ENCODE assay signal across 1 cellular context in the genomic region with DNA sequence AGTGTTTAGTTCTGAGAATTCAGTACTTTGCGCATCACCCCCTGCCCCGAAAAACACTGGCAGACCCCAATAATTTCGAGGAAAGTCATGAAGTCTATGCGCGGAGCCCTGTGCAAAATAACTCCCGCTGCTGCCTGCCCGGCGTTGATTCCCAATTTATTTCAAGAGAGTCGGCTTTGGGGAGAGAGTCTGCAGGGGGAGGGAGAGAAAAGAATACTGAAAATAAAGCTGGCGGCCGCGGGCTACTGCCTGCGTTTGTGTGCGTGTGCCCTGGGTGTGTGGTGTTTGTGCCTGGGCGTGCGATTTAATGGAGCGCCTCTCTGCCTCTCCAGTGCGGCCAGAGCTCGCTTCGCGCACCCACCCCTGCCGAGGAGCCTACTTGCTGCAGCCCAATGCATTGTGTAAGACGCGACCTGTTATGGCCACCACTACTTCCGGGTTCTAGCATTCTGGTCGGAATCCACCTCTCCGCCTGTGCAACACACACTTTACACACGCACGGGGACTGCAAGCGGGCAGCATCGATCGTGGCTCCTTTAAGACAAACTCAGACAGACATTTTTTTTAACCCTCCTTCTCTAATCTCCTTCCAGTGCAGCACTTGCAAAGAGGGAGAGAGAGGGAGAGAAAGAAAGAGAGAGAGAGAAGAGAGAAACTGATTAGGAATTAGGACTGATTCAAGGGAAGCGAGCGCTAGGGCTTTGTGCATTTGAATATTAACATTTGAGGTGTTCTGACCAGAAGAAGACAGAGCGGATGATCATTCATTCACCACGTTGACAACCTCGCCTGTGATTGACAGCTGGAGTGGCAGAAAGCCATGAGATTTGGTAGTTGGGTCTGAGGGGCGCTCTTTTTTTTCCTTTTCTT.
A peak's percentile ranks its signal among the peaks of the same experiment; 100 is the strongest.
TF ChIP-seq lines count a peak whose summit lies in the region.

Gene MEIS1 (plus strand): TSS at position 447 of the 870 bp plus-strand sequence. CDS start 732 bp downstream, outside the sequence.

TF ChIP-seq in K562, 482 proteins besides CTCF, POLR2A, EP300 and RAD21 (continued from another document and continues in another):
- TF ChIP-seq ZNF398 (CRISPR knock-in tag; IDR thresholded peaks at IDR 0.05) (no peak), NKRF (IDR thresholded peaks at IDR 0.05; ENCODE audit: borderline replicate concordance) (peak; percentile 83; the same call in 1 of the 2 replicates), BHLHE40 (IDR thresholded peaks at IDR 0.05; ENCODE audit: low read length) (peak; percentile 89), ASH1L (IDR thresholded peaks at IDR 0.05; ENCODE audit: borderline replicate concordance, low read depth, partially characterized antibody) (peak; percentile 77), MYC (IDR thresholded peaks at IDR 0.05; ENCODE audit: low read depth, low read length) (peak; percentile 77), MYC (CRISPR knock-in tag; IDR thresholded peaks at IDR 0.05; ENCODE audit: borderline replicate concordance, low read depth) (no peak), CBFB (CRISPR knock-in tag; IDR thresholded peaks at IDR 0.05) (no peak), MEIS2 (IDR thresholded peaks at IDR 0.05; ENCODE audit: partially characterized antibody) (peak; percentile 89), MTA1 (IDR thresholded peaks at IDR 0.05; ENCODE audit: borderline replicate concordance) (no peak), ARNT (IDR thresholded peaks at IDR 0.05) (0 out of 4 replicates have a peak, but pooled peaks of 1 of the 2 experiments have one; percentile 44), GTF2E2 (tag; IDR thresholded peaks at IDR 0.05) (peak; percentile 87), ZNF232 (CRISPR knock-in tag; IDR thresholded peaks at IDR 0.05) (0 out of 2 replicates have a peak, but pooled peaks have one; percentile 34), LARP7 (IDR thresholded peaks at IDR 0.05) (peak; percentile 34; the same call in 1 of the 2 replicates), CHAMP1 (IDR thresholded peaks at IDR 0.05) (peak; percentile 55; the same call in 1 of the 2 replicates), PYGO2 (tag; IDR thresholded peaks at IDR 0.05) (no peak), NFIX (CRISPR knock-in tag; IDR thresholded peaks at IDR 0.05; ENCODE audit: low read depth) (no peak), PHF21A (IDR thresholded peaks at IDR 0.05; ENCODE audit: borderline replicate concordance, low read depth) (peak; percentile 57; the same call in 1 of the 2 replicates), WHSC1 (IDR thresholded peaks at IDR 0.05; ENCODE audit: low read length) (no peak), SIN3B (IDR thresholded peaks at IDR 0.05; ENCODE audit: low read depth) (peak; percentile 72; the same call in 1 of the 2 replicates), CBFA2T3 (IDR thresholded peaks at IDR 0.05) (no peak), ZNF79 (CRISPR knock-in tag; IDR thresholded peaks at IDR 0.05; ENCODE audit: low read depth) (no peak), LEF1 (IDR thresholded peaks at IDR 0.05) (0 out of 2 replicates have a peak, but pooled peaks have one; percentile 27), HNRNPK (IDR thresholded peaks at IDR 0.05; ENCODE audit: low read depth, low read length, poor library complexity, severe bottlenecking) (no peak), TBL1XR1 (IDR thresholded peaks at IDR 0.05; ENCODE audit: low read length in 2 of 2) (peak in 1 of 2 experiments; percentile 63; a peak in 2 of 4 replicates), ATF7 (IDR thresholded peaks at IDR 0.05) (peak; percentile 98), PBX2 (CRISPR knock-in tag; IDR thresholded peaks at IDR 0.05; ENCODE audit: low read depth) (peak; percentile 65), PBX2 (tag; conservative IDR thresholded peaks at IDR 0.05; ENCODE audit: low read depth) (peak; percentile 96), ARID3A (IDR thresholded peaks at IDR 0.05; ENCODE audit: borderline replicate concordance, low read depth, low read length) (no peak), NR2C2 (CRISPR knock-in tag; IDR thresholded peaks at IDR 0.05) (no peak), NR2C2 (tag; IDR thresholded peaks at IDR 0.05) (peak; percentile 83), ZNF174 (CRISPR knock-in tag; IDR thresholded peaks at IDR 0.05) (no peak), CREB1 (IDR thresholded peaks at IDR 0.05) (peak; percentile 41; the same call in 1 of the 2 replicates), CREB1 (CRISPR knock-in tag; IDR thresholded peaks at IDR 0.05) (peak; percentile 61; the same call in 1 of the 2 replicates), MBD2 (IDR thresholded peaks at IDR 0.05; ENCODE audit: borderline replicate concordance, low read depth) (peak; percentile 94), COPS2 (conservative IDR thresholded peaks at IDR 0.05) (no peak), E4F1 (CRISPR knock-in tag; IDR thresholded peaks at IDR 0.05; ENCODE audit: borderline replicate concordance) (no peak)
- TF ChIP-seq, protein P1, sequence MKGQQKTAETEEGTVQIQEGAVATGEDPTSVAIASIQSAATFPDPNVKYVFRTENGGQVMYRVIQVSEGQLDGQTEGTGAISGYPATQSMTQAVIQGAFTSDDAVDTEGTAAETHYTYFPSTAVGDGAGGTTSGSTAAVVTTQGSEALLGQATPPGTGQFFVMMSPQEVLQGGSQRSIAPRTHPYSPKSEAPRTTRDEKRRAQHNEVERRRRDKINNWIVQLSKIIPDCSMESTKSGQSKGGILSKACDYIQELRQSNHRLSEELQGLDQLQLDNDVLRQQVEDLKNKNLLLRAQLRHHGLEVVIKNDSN (CRISPR knock-in tag; IDR thresholded peaks at IDR 0.05), result no peak
- TF ChIP-seq, protein P2, sequence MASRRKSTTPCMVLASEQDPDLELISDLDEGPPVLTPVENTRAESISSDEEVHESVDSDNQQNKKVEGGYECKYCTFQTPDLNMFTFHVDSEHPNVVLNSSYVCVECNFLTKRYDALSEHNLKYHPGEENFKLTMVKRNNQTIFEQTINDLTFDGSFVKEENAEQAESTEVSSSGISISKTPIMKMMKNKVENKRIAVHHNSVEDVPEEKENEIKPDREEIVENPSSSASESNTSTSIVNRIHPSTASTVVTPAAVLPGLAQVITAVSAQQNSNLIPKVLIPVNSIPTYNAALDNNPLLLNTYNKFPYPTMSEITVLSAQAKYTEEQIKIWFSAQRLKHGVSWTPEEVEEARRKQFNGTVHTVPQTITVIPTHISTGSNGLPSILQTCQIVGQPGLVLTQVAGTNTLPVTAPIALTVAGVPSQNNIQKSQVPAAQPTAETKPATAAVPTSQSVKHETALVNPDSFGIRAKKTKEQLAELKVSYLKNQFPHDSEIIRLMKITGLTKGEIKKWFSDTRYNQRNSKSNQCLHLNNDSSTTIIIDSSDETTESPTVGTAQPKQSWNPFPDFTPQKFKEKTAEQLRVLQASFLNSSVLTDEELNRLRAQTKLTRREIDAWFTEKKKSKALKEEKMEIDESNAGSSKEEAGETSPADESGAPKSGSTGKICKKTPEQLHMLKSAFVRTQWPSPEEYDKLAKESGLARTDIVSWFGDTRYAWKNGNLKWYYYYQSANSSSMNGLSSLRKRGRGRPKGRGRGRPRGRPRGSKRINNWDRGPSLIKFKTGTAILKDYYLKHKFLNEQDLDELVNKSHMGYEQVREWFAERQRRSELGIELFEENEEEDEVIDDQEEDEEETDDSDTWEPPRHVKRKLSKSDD (conservative IDR thresholded peaks at IDR 0.05; ENCODE audit: low read length), result 0 out of 2 replicates have a peak, but pooled peaks have one; percentile 59
